In genomic region chr2:66271777-66272176, GRCh38 we compare ENCODE assay signal across 22 cellular contexts.
"Had no signal": no experiment of that assay in that cellular context is flagged by ENCODE, and none has a peak within 500 bp of the region (broad histone marks: within the 10 kb centered on the region; RNA-seq: fewer than 3 reads in every experiment).

No MANE protein-coding gene starts in this region.

- DNase-seq: activated CD4-positive, alpha-beta T cell treated with anti-CD3 and anti-CD28 coated beads for 4 hours; activated CD8-positive, alpha-beta memory T cell treated with anti-CD3 and anti-CD28 coated beads, Interleukin-2, amount 50 U/mL, for 4 hours; activated CD8-positive, alpha-beta T cell treated with anti-CD3 and anti-CD28 coated beads for 36 hours; activated naive CD4-positive, alpha-beta T cell treated with anti-CD3 and anti-CD28 coated beads, Interleukin-2, amount 50 U/mL, for 16 hours; activated naive CD8-positive, alpha-beta T cell treated with anti-CD3 and anti-CD28 coated beads, Interleukin-2, amount 10 ng/mL, durations not matched to agents 7 days and 5 days; activated T-cell treated with anti-CD3 and anti-CD28 coated beads, Interleukin-2, amount 50 U/mL, for 1 hour; adrenal gland; aorta; central memory CD4-positive, alpha-beta T cell; MM.1S; NCI-H1105; NCI-H1436; NCI-H1694 treated with DMSO at 0.1 percent for 48 hours; NCI-H2029 treated with DMSO at 0.1 percent for 48 hours; NCI-H345; NCI-H510A; NCI-H526 treated with DMSO at 0.1 percent for 48 hours; NCI-H82; SK-N-SH; T-helper 1 cell; WERI-Rb-1 had no signal

- H3K4me3 Mint-ChIP-seq: activated CD8-positive, alpha-beta T cell treated with anti-CD3 and anti-CD28 coated beads for 36 hours; activated naive CD8-positive, alpha-beta T cell treated with anti-CD3 and anti-CD28 coated beads, Interleukin-2, amount 10 ng/mL, durations not matched to agents 7 days and 5 days had no signal

- H3K27me3 Mint-ChIP-seq: activated CD8-positive, alpha-beta T cell treated with anti-CD3 and anti-CD28 coated beads for 36 hours; activated naive CD8-positive, alpha-beta T cell treated with anti-CD3 and anti-CD28 coated beads, Interleukin-2, amount 10 ng/mL, durations not matched to agents 7 days and 5 days had no signal

- H3K36me3 Mint-ChIP-seq: activated naive CD8-positive, alpha-beta T cell treated with anti-CD3 and anti-CD28 coated beads, Interleukin-2, amount 10 ng/mL, durations not matched to agents 7 days and 5 days had no signal

- H3K9me3 Mint-ChIP-seq: activated CD8-positive, alpha-beta T cell treated with anti-CD3 and anti-CD28 coated beads for 36 hours; activated naive CD8-positive, alpha-beta T cell treated with anti-CD3 and anti-CD28 coated beads, Interleukin-2, amount 10 ng/mL, durations not matched to agents 7 days and 5 days had no signal

- H3K4me2 ChIP-seq: SK-N-SH had no signal

- H3K27me3 ChIP-seq: adrenal gland had no signal

- H3K9ac ChIP-seq: SK-N-SH had no signal

- H3K27ac ChIP-seq: adrenal gland, WERI-Rb-1 had no signal

- ATAC-seq: activated CD4-positive, CD25-positive, alpha-beta regulatory T cell treated with anti-CD3 and anti-CD28 coated beads, Interleukin-2, amount 50 U/mL, for 24 hours; activated CD8-positive, alpha-beta T cell treated with anti-CD3 and anti-CD28 coated beads for 36 hours had no signal

- H3K27ac Mint-ChIP-seq: activated CD8-positive, alpha-beta T cell treated with anti-CD3 and anti-CD28 coated beads for 36 hours; activated naive CD8-positive, alpha-beta T cell treated with anti-CD3 and anti-CD28 coated beads, Interleukin-2, amount 10 ng/mL, durations not matched to agents 7 days and 5 days had no signal

- H3K9me3 ChIP-seq: adrenal gland, SK-N-SH had no signal

- H3K4me1 ChIP-seq: adrenal gland had no signal

- H3K4me1 Mint-ChIP-seq: activated naive CD8-positive, alpha-beta T cell treated with anti-CD3 and anti-CD28 coated beads, Interleukin-2, amount 10 ng/mL, durations not matched to agents 7 days and 5 days had no signal
